1 cellular context compared by ENCODE assay signal in genomic region chr21:15065381-15066230, GRCh38.
A peak's percentile ranks its signal among the peaks of the same experiment; 100 is the strongest.
TF ChIP-seq lines count a peak whose summit lies in the region.

No MANE protein-coding gene starts in this region.

TF ChIP-seq in HEK293, 187 proteins besides CTCF, POLR2A, EP300 and RAD21 (continued from another document):
- TF ChIP-seq ZNF391 (tag by site-specific recombination; IDR thresholded peaks at IDR 0.05; ENCODE audit: borderline replicate concordance, low read depth) (no peak), ZBTB11 (tag by site-specific recombination; conservative IDR thresholded peaks at IDR 0.05; ENCODE audit: low read depth) (no peak), ZNF16 (tag by site-specific recombination; IDR thresholded peaks at IDR 0.05; ENCODE audit: low read depth) (no peak), ZNF169 (tag by site-specific recombination; IDR thresholded peaks at IDR 0.05) (no peak), MYNN (tag by site-specific recombination; IDR thresholded peaks at IDR 0.05; ENCODE audit: borderline replicate concordance) (no peak), SP3 (tag by site-specific recombination; IDR thresholded peaks at IDR 0.05) (0 out of 2 replicates have a peak, but pooled peaks have one; percentile 36), ZNF792 (tag by site-specific recombination; IDR thresholded peaks at IDR 0.05) (no peak), ZNF223 (tag by site-specific recombination; IDR thresholded peaks at IDR 0.05) (no peak), PRDM2 (tag by site-specific recombination; IDR thresholded peaks at IDR 0.05; ENCODE audit: borderline replicate concordance) (no peak), ATF2 (tag by site-specific recombination; IDR thresholded peaks at IDR 0.05; ENCODE audit: low read depth) (no peak), ZNF292 (tag by site-specific recombination; IDR thresholded peaks at IDR 0.05; ENCODE audit: borderline replicate concordance, low read depth) (no peak), PRDM1 (tag by site-specific recombination; IDR thresholded peaks at IDR 0.05) (peak; percentile 92), ZNF785 (tag by site-specific recombination; IDR thresholded peaks at IDR 0.05) (no peak), ZNF19 (tag by site-specific recombination; IDR thresholded peaks at IDR 0.05; ENCODE audit: low read depth) (no peak), ZBTB26 (tag by site-specific recombination; optimal IDR thresholded peaks at IDR 0.05) (peak; percentile 28), ZNF521 (tag by site-specific recombination; IDR thresholded peaks at IDR 0.05) (no peak), ZNF692 (tag by site-specific recombination; IDR thresholded peaks at IDR 0.05) (no peak), ZNF571 (tag by site-specific recombination; IDR thresholded peaks at IDR 0.05) (no peak), ZNF791 (tag by site-specific recombination; IDR thresholded peaks at IDR 0.05) (no peak)
